In genomic region chrX:94721386-94721785, GRCh38 we compare ENCODE assay signal across 30 cellular contexts.
"Had no signal": no experiment of that assay in that cellular context is flagged by ENCODE, and none has a peak within 500 bp of the region (broad histone marks: within the 10 kb centered on the region; RNA-seq: fewer than 3 reads in every experiment).

No MANE protein-coding gene starts in this region.

- H3K9me3 ChIP-seq: adrenal gland, body of pancreas, colonic mucosa, esophagus muscularis mucosa, gastrocnemius medialis had no signal

- H3K27ac ChIP-seq: adrenal gland, body of pancreas, colonic mucosa, esophagus muscularis mucosa, foreskin keratinocyte, gastrocnemius medialis, heart left ventricle, WERI-Rb-1 had no signal

- H3K36me3 ChIP-seq: adrenal gland, colonic mucosa, esophagus muscularis mucosa, gastrocnemius medialis, heart left ventricle, WERI-Rb-1 had no signal

- H3K4me1 ChIP-seq: adrenal gland, body of pancreas, colonic mucosa, esophagus muscularis mucosa, foreskin keratinocyte, gastrocnemius medialis, heart left ventricle had no signal

- H3K4me3 ChIP-seq: adrenal gland, body of pancreas, colonic mucosa, esophagus muscularis mucosa, gastrocnemius medialis, heart left ventricle had no signal

- H3K27me3 ChIP-seq: body of pancreas, colonic mucosa, esophagus muscularis mucosa, foreskin keratinocyte had no signal

- DNase-seq: activated B cell treated with CpG ODN at 0.5 μM for 24 hours; activated CD4-positive, alpha-beta T cell treated with anti-CD3 and anti-CD28 coated beads for 48 hours; activated CD4-positive, alpha-beta T cell treated with anti-CD3 and anti-CD28 coated beads, Interleukin-2, amount 50 U/mL, for 1 hour; activated CD4-positive, alpha-beta T cell treated with anti-CD3 and anti-CD28 coated beads, Interleukin-2, amount 50 U/mL, for 48 hours; activated CD8-positive, alpha-beta memory T cell treated with anti-CD3 and anti-CD28 coated beads for 24 hours; activated CD8-positive, alpha-beta T cell treated with anti-CD3 and anti-CD28 coated beads for 36 hours; activated effector memory CD4-positive, alpha-beta T cell treated with Interleukin-2 at 50 U/mL for 16 hours; activated naive CD4-positive, alpha-beta T cell treated with anti-CD3 and anti-CD28 coated beads for 36 hours; activated naive CD8-positive, alpha-beta T cell treated with anti-CD3 and anti-CD28 coated beads for 36 hours; activated naive CD8-positive, alpha-beta T cell treated with anti-CD3 and anti-CD28 coated beads, Interleukin-2, amount 50 U/mL, for 24 hours; activated T-cell treated with anti-CD3 and anti-CD28 coated beads, Interleukin-2, amount 50 U/mL, for 4 hours; adrenal gland; amygdala; aorta; body of pancreas; caudate nucleus; colonic mucosa; effector memory CD4-positive, alpha-beta T cell; endodermal cell; foreskin keratinocyte; gastrocnemius medialis; glutamatergic neuron; heart left ventricle; T-helper 1 cell; T-helper 17 cell; T1000; WERI-Rb-1 had no signal

- ATAC-seq: activated CD4-positive, CD25-positive, alpha-beta regulatory T cell treated with anti-CD3 and anti-CD28 coated beads, Interleukin-2, amount 50 U/mL, for 24 hours; activated CD8-positive, alpha-beta T cell treated with anti-CD3 and anti-CD28 coated beads for 36 hours; activated naive CD8-positive, alpha-beta T cell treated with anti-CD3 and anti-CD28 coated beads, Interleukin-2, amount 50 U/mL, for 24 hours; activated T-cell treated with anti-CD3 and anti-CD28 coated beads, Interleukin-2, amount 50 U/mL, for 4 hours; activated T-helper 17 cell treated with anti-CD3 and anti-CD28 coated beads, Interleukin-2, amount 50 U/mL, for 72 hours; body of pancreas; foreskin keratinocyte; gastrocnemius medialis; heart left ventricle; T-helper 17 cell had no signal
